In genomic region chr10:127047878-127048238, GRCh38 we compare ENCODE assay signal across 32 cellular contexts.
"Had no signal": no experiment of that assay in that cellular context is flagged by ENCODE, and none has a peak within 500 bp of the region (broad histone marks: within the 10 kb centered on the region; RNA-seq: fewer than 3 reads in every experiment).

No MANE protein-coding gene starts in this region.

- DNase-seq: activated CD4-positive, alpha-beta T cell treated with anti-CD3 and anti-CD28 coated beads for 1 hour; activated CD4-positive, alpha-beta T cell treated with anti-CD3 and anti-CD28 coated beads, Interleukin-2, amount 10 ng/mL, durations not matched to agents 24 days and 14 days; activated CD4-positive, alpha-beta T cell treated with anti-CD3 and anti-CD28 coated beads, Interleukin-2, amount 50 U/mL, for 48 hours; activated CD4-positive, CD25-positive, alpha-beta regulatory T cell; activated CD8-positive, alpha-beta memory T cell treated with anti-CD3 and anti-CD28 coated beads, Interleukin-2, amount 50 U/mL, for 4 hours; activated CD8-positive, alpha-beta T cell treated with anti-CD3 and anti-CD28 coated beads, Interleukin-2, amount 10 ng/mL, durations not matched to agents 7 days and 5 days; activated effector memory CD4-positive, alpha-beta T cell treated with Interleukin-2 at 50 U/mL for 16 hours; activated naive CD4-positive, alpha-beta T cell treated with anti-CD3 and anti-CD28 coated beads, Interleukin-2, amount 10 ng/mL, durations not matched to agents 7 days and 5 days; activated naive CD8-positive, alpha-beta T cell treated with anti-CD3 and anti-CD28 coated beads, Interleukin-2, amount 50 U/mL, for 24 hours; activated T-cell treated with anti-CD3 and anti-CD28 coated beads for 4 hours; activated T-cell treated with anti-CD3 and anti-CD28 coated beads, Interleukin-2, amount 50 U/mL, for 48 hours; amniotic stem cell; aorta; body of pancreas; caudate nucleus; NCI-H1092 treated with DMSO at 0.1 percent for 48 hours; NCI-H1417; NCI-H187; NCI-H2029 treated with DMSO at 0.1 percent for 48 hours; NCI-H2107; NCI-H2171 treated with DMSO at 0.1 percent for 48 hours; NCI-H2227 treated with DMSO at 0.1 percent for 48 hours; NCI-H446; Right ventricle myocardium superior; SW 1271; T-helper 1 cell; T-helper 2 cell; T-helper 9 cell; WERI-Rb-1 had no signal

- H3K9me3 Mint-ChIP-seq: activated CD4-positive, alpha-beta T cell treated with anti-CD3 and anti-CD28 coated beads, Interleukin-2, amount 10 ng/mL, durations not matched to agents 24 days and 14 days; activated naive CD8-positive, alpha-beta T cell treated with anti-CD3 and anti-CD28 coated beads, Interleukin-2, amount 50 U/mL, for 24 hours had no signal

- H3K4me3 Mint-ChIP-seq: activated CD4-positive, alpha-beta T cell treated with anti-CD3 and anti-CD28 coated beads, Interleukin-2, amount 10 ng/mL, durations not matched to agents 24 days and 14 days; activated CD8-positive, alpha-beta T cell treated with anti-CD3 and anti-CD28 coated beads, Interleukin-2, amount 10 ng/mL, durations not matched to agents 7 days and 5 days; activated naive CD4-positive, alpha-beta T cell treated with anti-CD3 and anti-CD28 coated beads, Interleukin-2, amount 10 ng/mL, durations not matched to agents 7 days and 5 days; activated naive CD8-positive, alpha-beta T cell; activated naive CD8-positive, alpha-beta T cell treated with anti-CD3 and anti-CD28 coated beads, Interleukin-2, amount 50 U/mL, for 24 hours had no signal

- H3K4me1 Mint-ChIP-seq: activated CD4-positive, alpha-beta T cell treated with anti-CD3 and anti-CD28 coated beads, Interleukin-2, amount 10 ng/mL, durations not matched to agents 24 days and 14 days; activated naive CD4-positive, alpha-beta T cell treated with anti-CD3 and anti-CD28 coated beads, Interleukin-2, amount 10 ng/mL, durations not matched to agents 7 days and 5 days; activated naive CD8-positive, alpha-beta T cell treated with anti-CD3 and anti-CD28 coated beads, Interleukin-2, amount 50 U/mL, for 24 hours had no signal

- ATAC-seq: activated CD8-positive, alpha-beta T cell treated with anti-CD3 and anti-CD28 coated beads, Interleukin-2, amount 10 ng/mL, durations not matched to agents 7 days and 5 days; activated naive CD8-positive, alpha-beta T cell treated with anti-CD3 and anti-CD28 coated beads, Interleukin-2, amount 50 U/mL, for 24 hours; body of pancreas had no signal

- H3K27ac Mint-ChIP-seq: activated CD4-positive, alpha-beta T cell treated with anti-CD3 and anti-CD28 coated beads, Interleukin-2, amount 10 ng/mL, durations not matched to agents 24 days and 14 days; activated CD8-positive, alpha-beta T cell treated with anti-CD3 and anti-CD28 coated beads, Interleukin-2, amount 10 ng/mL, durations not matched to agents 7 days and 5 days; activated naive CD4-positive, alpha-beta T cell treated with anti-CD3 and anti-CD28 coated beads, Interleukin-2, amount 10 ng/mL, durations not matched to agents 7 days and 5 days; activated naive CD8-positive, alpha-beta T cell; activated naive CD8-positive, alpha-beta T cell treated with anti-CD3 and anti-CD28 coated beads, Interleukin-2, amount 50 U/mL, for 24 hours had no signal

- H3K4me3 ChIP-seq: body of pancreas had no signal

- H3K27me3 ChIP-seq: body of pancreas had no signal

- H3K27ac ChIP-seq: body of pancreas, KMS-11, WERI-Rb-1 had no signal

- FAIRE-seq: bronchial epithelial cell had no signal

- H3K27me3 Mint-ChIP-seq: activated CD4-positive, alpha-beta T cell treated with anti-CD3 and anti-CD28 coated beads, Interleukin-2, amount 10 ng/mL, durations not matched to agents 24 days and 14 days; activated naive CD4-positive, alpha-beta T cell treated with anti-CD3 and anti-CD28 coated beads, Interleukin-2, amount 10 ng/mL, durations not matched to agents 7 days and 5 days; activated naive CD8-positive, alpha-beta T cell; activated naive CD8-positive, alpha-beta T cell treated with anti-CD3 and anti-CD28 coated beads, Interleukin-2, amount 50 U/mL, for 24 hours had no signal

- H3K9ac ChIP-seq: KMS-11 had no signal

- H3K4me2 ChIP-seq: KMS-11 had no signal

- H3K36me3 Mint-ChIP-seq: activated naive CD4-positive, alpha-beta T cell treated with anti-CD3 and anti-CD28 coated beads, Interleukin-2, amount 10 ng/mL, durations not matched to agents 7 days and 5 days; activated naive CD8-positive, alpha-beta T cell had no signal

- H3K9me3 ChIP-seq: body of pancreas had no signal
